ENCODE assay signal across 1 cellular context in genomic region chr1:17404034-17404671, GRCh38.
A peak's percentile ranks its signal among the peaks of the same experiment; 100 is the strongest.
TF ChIP-seq lines count a peak whose summit lies in the region.

No MANE protein-coding gene starts in this region.

TF ChIP-seq in K562, 482 proteins besides CTCF, POLR2A, EP300 and RAD21:
- TF ChIP-seq IRF2 (CRISPR knock-in tag; IDR thresholded peaks at IDR 0.05) (0 out of 2 replicates have a peak, but pooled peaks have one; percentile 42), FOXJ3 (CRISPR knock-in tag; IDR thresholded peaks at IDR 0.05) (no peak), FOXP1 (CRISPR knock-in tag; IDR thresholded peaks at IDR 0.05) (no peak), MXI1 (IDR thresholded peaks at IDR 0.05; ENCODE audit: low read depth, low read length) (no peak), FOXK2 (conservative IDR thresholded peaks at IDR 0.05 in 1 of 2, IDR thresholded peaks at IDR 0.05 in 1 of 2; ENCODE audit: low read depth in 2 of 2) (no peak), TBP (optimal IDR thresholded peaks at IDR 0.05; ENCODE audit: low read depth, low read length) (no peak)
